ENCODE assay signal across 24 cellular contexts in the genomic region with DNA sequence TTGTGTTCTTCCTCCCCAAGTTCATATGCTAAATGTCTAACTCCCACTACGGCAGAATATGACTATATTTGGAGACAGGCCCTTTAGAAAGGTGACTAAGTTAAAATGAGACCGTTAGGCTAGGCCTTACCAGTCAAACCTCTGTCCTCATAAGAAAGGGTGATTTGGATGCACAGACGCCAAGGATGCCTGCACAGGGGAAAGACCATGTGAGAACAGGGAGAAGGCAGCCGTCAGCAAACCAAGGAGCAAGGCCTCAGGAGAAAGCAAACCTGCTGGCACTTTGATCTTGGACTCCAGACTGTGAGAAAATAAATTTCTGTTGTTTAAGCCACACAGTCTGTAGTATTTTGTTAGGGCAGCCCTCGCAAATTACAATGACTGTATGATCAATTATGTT.
"Had no signal": no experiment of that assay in that cellular context is flagged by ENCODE, and none has a peak within 500 bp of the region (broad histone marks: within the 10 kb centered on the region; RNA-seq: fewer than 3 reads in every experiment).

No MANE protein-coding gene starts in this region.

- H3K9me3 Mint-ChIP-seq: activated CD4-positive, alpha-beta memory T cell treated with anti-CD3 and anti-CD28 coated beads, Interleukin-2, amount 10 ng/mL, durations not matched to agents 7 days and 5 days; activated CD4-positive, alpha-beta T cell treated with anti-CD3 and anti-CD28 coated beads, Interleukin-2, amount 10 ng/mL, durations not matched to agents 7 days and 5 days; activated T-helper 2 cell treated with anti-CD3 and anti-CD28 coated beads, Interferon-gamma antibody, Interleukin-2, Interleukin-4, amounts not matched to agents 10 μg/mL and 5 μg/mL and 100 μg/mL, durations not matched to agents 14 hours and 24 hours and 36 hours; naive thymus-derived CD8-positive, alpha-beta T cell had no signal

- H3K36me3 Mint-ChIP-seq: activated naive CD8-positive, alpha-beta T cell; naive thymus-derived CD8-positive, alpha-beta T cell; neural progenitor cell had no signal

- ATAC-seq: left lung; lower lobe of right lung; naive thymus-derived CD8-positive, alpha-beta T cell had no signal

- H3K27me3 Mint-ChIP-seq: activated CD4-positive, alpha-beta memory T cell treated with anti-CD3 and anti-CD28 coated beads, Interleukin-2, amount 10 ng/mL, durations not matched to agents 7 days and 5 days; activated CD4-positive, alpha-beta T cell treated with anti-CD3 and anti-CD28 coated beads, Interleukin-2, amount 10 ng/mL, durations not matched to agents 7 days and 5 days; activated naive CD8-positive, alpha-beta T cell; naive thymus-derived CD8-positive, alpha-beta T cell had no signal

- H3K27ac ChIP-seq: colonic mucosa, left lung, lower lobe of right lung, neural progenitor cell, parathyroid adenoma, right atrium auricular region, tibial nerve had no signal

- H3K4me2 ChIP-seq: neural progenitor cell had no signal

- DNase-seq: activated CD4-positive, alpha-beta memory T cell treated with anti-CD3 and anti-CD28 coated beads, Interleukin-2, amount 10 ng/mL, durations not matched to agents 7 days and 5 days; activated CD4-positive, alpha-beta T cell treated with anti-CD3 and anti-CD28 coated beads for 1 hour; activated CD4-positive, alpha-beta T cell treated with anti-CD3 and anti-CD28 coated beads, Interleukin-2, amount 10 ng/mL, durations not matched to agents 7 days and 5 days; activated naive CD4-positive, alpha-beta T cell treated with Interleukin-2 at 50 U/mL for 16 hours; activated T-cell treated with anti-CD3 and anti-CD28 coated beads, Interleukin-2, amount 50 U/mL, for 48 hours; anterior cingulate cortex; cerebellar nuclear complex; colonic mucosa; effector memory CD4-positive, alpha-beta T cell; left lung; lower lobe of right lung; mesenchymal stem cell; naive thymus-derived CD8-positive, alpha-beta T cell; occipital lobe; stimulated activated CD4-positive, alpha-beta T cell treated with anti-CD3 and anti-CD28 coated beads, Interleukin-15, amount 100 ng/mL, for 24 hours; stimulated activated CD4-positive, alpha-beta T cell treated with anti-CD3 and anti-CD28 coated beads, Interleukin-2, amount 100 ng/mL, for 24 hours; stimulated activated naive CD4-positive, alpha-beta T cell; T-helper 9 cell had no signal

- H3K4me1 ChIP-seq: colonic mucosa, neural progenitor cell, parathyroid adenoma had no signal

- H3K79me2 ChIP-seq: parathyroid adenoma had no signal

- H2AFZ ChIP-seq: neural progenitor cell, parathyroid adenoma had no signal

- H3K9me3 ChIP-seq: colonic mucosa, left lung, lower lobe of right lung, right atrium auricular region, tibial nerve had no signal

- H3K4me3 ChIP-seq: colonic mucosa, left lung, lower lobe of right lung, neural progenitor cell, right atrium auricular region, tibial nerve had no signal

- H3K27ac Mint-ChIP-seq: activated CD4-positive, alpha-beta memory T cell treated with anti-CD3 and anti-CD28 coated beads, Interleukin-2, amount 10 ng/mL, durations not matched to agents 7 days and 5 days; activated CD4-positive, alpha-beta T cell treated with anti-CD3 and anti-CD28 coated beads, Interleukin-2, amount 10 ng/mL, durations not matched to agents 7 days and 5 days; activated naive CD8-positive, alpha-beta T cell; activated T-helper 2 cell treated with anti-CD3 and anti-CD28 coated beads, Interferon-gamma antibody, Interleukin-2, Interleukin-4, amounts not matched to agents 10 μg/mL and 5 μg/mL and 100 μg/mL, durations not matched to agents 14 hours and 24 hours and 36 hours; naive thymus-derived CD8-positive, alpha-beta T cell; neural progenitor cell had no signal

- H3K4me3 Mint-ChIP-seq: activated CD4-positive, alpha-beta memory T cell treated with anti-CD3 and anti-CD28 coated beads, Interleukin-2, amount 10 ng/mL, durations not matched to agents 7 days and 5 days; activated CD4-positive, alpha-beta T cell treated with anti-CD3 and anti-CD28 coated beads, Interleukin-2, amount 10 ng/mL, durations not matched to agents 7 days and 5 days; activated naive CD8-positive, alpha-beta T cell; naive thymus-derived CD8-positive, alpha-beta T cell; neural progenitor cell had no signal

- H3K27me3 ChIP-seq: colonic mucosa, left lung, neural progenitor cell, right atrium auricular region, tibial nerve had no signal

- H3K36me3 ChIP-seq: colonic mucosa, left lung, lower lobe of right lung, neural progenitor cell, right atrium auricular region, tibial nerve had no signal

- H3K9ac ChIP-seq: neural progenitor cell, parathyroid adenoma had no signal
